In the genomic region with DNA sequence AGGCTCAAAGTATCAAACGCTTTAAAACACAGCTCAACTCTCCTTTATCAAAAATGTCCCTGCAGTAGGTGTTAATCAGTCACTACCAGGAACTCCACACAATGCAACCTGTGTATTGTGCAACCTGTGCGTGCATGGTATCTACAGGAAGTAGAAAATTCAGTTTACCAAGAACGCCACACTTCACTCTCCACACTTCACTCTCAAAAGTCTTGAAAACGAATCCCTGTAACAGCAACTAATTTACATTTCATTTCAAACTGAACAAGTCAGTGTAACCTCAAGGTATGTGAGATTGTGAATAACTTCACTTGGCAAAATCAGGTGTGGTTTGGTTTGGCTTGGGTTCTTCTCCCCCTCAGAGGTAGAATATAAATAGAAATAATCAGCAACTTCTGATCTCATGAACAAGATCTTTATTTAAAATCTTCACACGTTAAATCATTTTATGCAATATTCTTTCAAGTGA, we compare ENCODE assay signal across 8 cellular contexts. TPM values are rescaled to one million over a fixed set of nuclear protein-coding genes. Genes with fewer than 3 reads are reported as not detected.
DNase-seq lines count a peak whose midpoint lies in the region; ATAC-seq and TF ChIP-seq lines count a peak whose summit lies in the region.

No MANE protein-coding gene starts in this region.

- H3K36me3 Mint-ChIP-seq in CD14-positive monocyte, result peaks cover 4 to 16% of the 10 kb centered on the region in 2 donors
- peaks cover 6% of the 10 kb centered on the region for H3K36me3 Mint-ChIP-seq in dendritic cell treated with granulocyte-macrophage colony-stimulating factor and Interleukin-4, amounts not matched to agents 40 ng/mL and 50 ng/mL, for 4 days (ENCODE audit: low read depth)

- peaks cover 59% of the 10 kb centered on the region for H3K4me1 Mint-ChIP-seq in CD14-positive monocyte
- peaks cover 54% of the 10 kb centered on the region for H3K4me1 Mint-ChIP-seq in dendritic cell treated with granulocyte-macrophage colony-stimulating factor and Interleukin-4, amounts not matched to agents 40 ng/mL and 50 ng/mL, for 4 days (ENCODE audit: low read depth)

- H3K27me3 Mint-ChIP-seq in CD14-positive monocyte (ENCODE audit: low read depth in 3 of 3), result peaks cover 0 to 3% (median 0%) of the 10 kb centered on the region in 3 donors
- no peaks in the 10 kb centered on the region for H3K27me3 Mint-ChIP-seq in dendritic cell treated with granulocyte-macrophage colony-stimulating factor and Interleukin-4, amounts not matched to agents 40 ng/mL and 50 ng/mL, for 4 days

- ATAC-seq in GM19468 (IDR thresholded peaks at IDR 0.05; ENCODE audit: extremely low read depth, unreplicated experiment) (peak; percentile 14), GM21529 (IDR thresholded peaks at IDR 0.05; ENCODE audit: unreplicated experiment) (no peak)

- DNase-seq in CD14-positive monocyte (ENCODE audit: low spot score) (no peak), NCI-H2196 (lab: John Stamatoyannopoulos, UW; ENCODE audit: unreplicated experiment) (peak; percentile 46), GDM1 (lab: John Stamatoyannopoulos, UW) (no peak), retina (no peak)

- peaks cover 52 to 59% of the 10 kb centered on the region in 2 experiments for H3K4me1 ChIP-seq in neutrophil (ENCODE audit: control insufficient read depth in 1 of 2, insufficient read depth in 1 of 2, low read depth in 1 of 2, low read length in 1 of 2)

- H3K4me3 ChIP-seq in neutrophil (ENCODE audit: low read depth in 1 of 2, low read length in 1 of 2), result peak overlapping the region; percentile 65 to 86

- peak overlapping the region; percentile 0 to 89 (median 71) for H3K27ac Mint-ChIP-seq in CD14-positive monocyte
- no peak overlapping the region for H3K27ac Mint-ChIP-seq in dendritic cell treated with granulocyte-macrophage colony-stimulating factor and Interleukin-4, amounts not matched to agents 40 ng/mL and 50 ng/mL, for 4 days

- no peaks in the 10 kb centered on the region for H3K36me3 ChIP-seq in neutrophil

- TF ChIP-seq CTCF in CD14-positive monocyte (IDR thresholded peaks at IDR 0.05) (no peak), neutrophil (IDR thresholded peaks at IDR 0.05) (no peak)

- peak overlapping the region; percentile 86 to 89 for H3K4me3 Mint-ChIP-seq in CD14-positive monocyte
- peak overlapping the region; percentile 6 for H3K4me3 Mint-ChIP-seq in dendritic cell treated with granulocyte-macrophage colony-stimulating factor and Interleukin-4, amounts not matched to agents 40 ng/mL and 50 ng/mL, for 4 days

- H3K9me3 ChIP-seq in neutrophil, result no peaks in the 10 kb centered on the region

- H3K27me3 ChIP-seq in neutrophil, result no peaks in the 10 kb centered on the region

- intact Hi-C loops in CD14-positive monocyte (cut with micrococcal nuclease), result loop anchor here in 1 of 2 donors (10.0 kb wide), 2 partner anchors 114 to 594 kb away; partner anchors contain the start of gene XRN2
- intact Hi-C loops in dendritic cell treated with granulocyte-macrophage colony-stimulating factor and Interleukin-4, amounts not matched to agents 40 ng/mL and 50 ng/mL, for 4 days (cut with micrococcal nuclease), result loop anchor here (5.0 kb wide), 1 partner anchor 111 kb away; no protein-coding TSS in a partner anchor

- peaks cover 0 to 3% (median 0%) of the 10 kb centered on the region in 7 donors for H3K9me3 Mint-ChIP-seq in CD14-positive monocyte
- no peaks in the 10 kb centered on the region for H3K9me3 Mint-ChIP-seq in dendritic cell treated with granulocyte-macrophage colony-stimulating factor and Interleukin-4, amounts not matched to agents 40 ng/mL and 50 ng/mL, for 4 days

- H3K27ac ChIP-seq in neutrophil, result peak overlapping the region; percentile 92

RNA-seq across cellular contexts. Expression of gene RALGAPA2, which starts 1.6 kb away (rescaled TPM):
- polyA plus RNA-seq in CD14-positive monocyte, result 1 to 10 TPM; 6.2 to 8.9 TPM
